ENCODE assay signal across 8 cellular contexts in genomic region chr7:36119983-36120646, GRCh38. TPM values are rescaled to one million over a fixed set of nuclear protein-coding genes. Genes with fewer than 3 reads are reported as not detected.
DNase-seq lines count a peak whose midpoint lies in the region; ATAC-seq and TF ChIP-seq lines count a peak whose summit lies in the region.
"Not testable (repeated sequence)": the region's sequence is repeated elsewhere in the genome, so short reads cannot be mapped to it uniquely, and the experiment has no call there.

No MANE protein-coding gene starts in this region.

- peak overlapping the region in 1 of 2 experiments; percentile 66 for H3K18ac ChIP-seq in mesenchymal stem cell (ENCODE audit: low read depth in 1 of 2, low read length in 2 of 2)

- H4K8ac ChIP-seq in mesenchymal stem cell (ENCODE audit: low read length): not testable (repeated sequence)

- H3K9me2 ChIP-seq in HCT116 (ENCODE audit: insufficient read depth): not testable (repeated sequence)

- not testable (repeated sequence) for H2BK120ac ChIP-seq in mesenchymal stem cell (ENCODE audit: low read depth, low read length)

- BruUV-seq in HCT116 (replicated peaks; lab: Mats Ljungman, UMichigan): not testable (repeated sequence)

- H3K23ac ChIP-seq in mesenchymal stem cell (ENCODE audit: low read length in 2 of 2): peak overlapping the region in 1 of 2 experiments; percentile 40

- not testable (repeated sequence) for H3K79me2 ChIP-seq in HCT116 (ENCODE audit: insufficient read depth, low read length)

- peak overlapping the region in 6 of 11 experiments; percentile 25 to 92 (median 56); a peak in 9 of 22 replicates for H3K4me2 ChIP-seq in BLaER1 treated with 17β-estradiol and CSF1 and Interleukin-3, amounts not matched to agents 10 nM and 100 nM
- peak overlapping the region; percentile 5; the same call in 1 of the 2 replicates for H3K4me2 ChIP-seq in HCT116 (ENCODE audit: low read length)
- H3K4me2 ChIP-seq in mesenchymal stem cell (ENCODE audit: low read length, poor library complexity, severe bottlenecking): not testable (repeated sequence)

- WGBS in esophagus, 2 donors: 55 to 68% methylated on average over 13 of the region's 13 CpGs
- WGBS in mesenchymal stem cell: 77% methylated on average over 13 of the region's 13 CpGs
- 55% methylated on average over 11 of the region's 13 CpGs for WGBS in suprapubic skin

- not testable (repeated sequence) for H3K79me1 ChIP-seq in mesenchymal stem cell (replicated peaks; ENCODE audit: low read length, poor library complexity, severe bottlenecking)

- H2AFZ ChIP-seq in HCT116 (ENCODE audit: low read depth, low read length, poor library complexity, severe bottlenecking); mesenchymal stem cell (ENCODE audit: low read depth, low read length): not testable (repeated sequence)

- H2BK5ac ChIP-seq in mesenchymal stem cell (ENCODE audit: low read depth, low read length, poor library complexity, severe bottlenecking): not testable (repeated sequence)

- POLR2A ChIA-PET in HCT116 (lab: Charles Lee): not testable (repeated sequence)

- not testable (repeated sequence) for TF ChIP-seq EP300 in suprapubic skin (IDR thresholded peaks at IDR 0.05)

- not testable (repeated sequence) for ATAC-seq in HCT116

- TF ChIP-seq CTCF in HCT116 (IDR thresholded peaks at IDR 0.05 in 2 of 3, conservative IDR thresholded peaks at IDR 0.05 in 1 of 3; ENCODE audit: borderline replicate concordance in 1 of 3, insufficient read depth in 1 of 3, low read depth in 2 of 3, low read length in 2 of 3) (0 out of 6 replicates have a peak, but pooled peaks of 1 of the 3 experiments have one; percentile 1), suprapubic skin (IDR thresholded peaks at IDR 0.05) (peak in 1 of 2 donors; percentile 7)

- H3K4me1 ChIP-seq in BLaER1 treated with 17β-estradiol and CSF1 and Interleukin-3, amounts not matched to agents 10 nM and 100 nM: peaks cover 23 to 57% (median 37%) of the 10 kb centered on the region in 10 experiments
- H3K4me1 ChIP-seq in HCT116 (ENCODE audit: control insufficient read depth in 1 of 2, insufficient read depth in 2 of 2, low read length in 2 of 2) (peaks cover 24 to 48% of the 10 kb centered on the region in 2 experiments), adipocyte (ENCODE audit: control insufficient read depth, insufficient read depth, low read length) (peaks cover 46% of the 10 kb centered on the region), mesenchymal stem cell (ENCODE audit: control insufficient read depth, insufficient read depth, low read depth, low read length) (peaks cover 10% of the 10 kb centered on the region), suprapubic skin (peaks cover 51% of the 10 kb centered on the region)
- H3K4me1 ChIP-seq in NT2/D1 (ENCODE audit: insufficient read depth, insufficient read length); esophagus (ENCODE audit: control insufficient read depth in 2 of 2, insufficient read depth in 2 of 2, low read length in 1 of 2): not testable (repeated sequence)

- H3K4ac ChIP-seq in mesenchymal stem cell (ENCODE audit: low read depth in 1 of 2, low read length in 2 of 2): not testable (repeated sequence)

- intact Hi-C loops in HCT116 (cut with micrococcal nuclease): not testable (repeated sequence)

- H3K27ac ChIP-seq in BLaER1 treated with 17β-estradiol and CSF1 and Interleukin-3, amounts not matched to agents 10 nM and 100 nM: peak overlapping the region in 5 of 11 experiments; percentile 59 to 76 (median 70); a peak in 11 of 22 replicates
- not testable (repeated sequence) for H3K27ac ChIP-seq in HCT116 (ENCODE audit: low read depth, low read length); mesenchymal stem cell (ENCODE audit: low read length, poor library complexity, severe bottlenecking)
- H3K27ac ChIP-seq in esophagus (ENCODE audit: low read depth in 2 of 2, low read length in 1 of 2) (peak overlapping the region; percentile 84 to 89), suprapubic skin (peak overlapping the region; percentile 59)

- H2AK5ac ChIP-seq in mesenchymal stem cell (ENCODE audit: low read length, severe bottlenecking): peak overlapping the region; percentile 7

- TF ChIP-seq POLR2A in HCT116 (IDR thresholded peaks at IDR 0.05; ENCODE audit: borderline replicate concordance, extremely low read depth, insufficient read depth, insufficient read length); suprapubic skin (IDR thresholded peaks at IDR 0.05): not testable (repeated sequence)

- H3K4me3 ChIP-seq in BLaER1 treated with 17β-estradiol and CSF1 and Interleukin-3, amounts not matched to agents 10 nM and 100 nM; HCT116 (replicated peaks in 1 of 2; ENCODE audit: low read depth in 1 of 2, low read length in 2 of 2); NT2/D1 (ENCODE audit: insufficient read length, low read depth); adipocyte (ENCODE audit: low read length); esophagus (ENCODE audit: low read depth in 1 of 2, low read length in 2 of 2); mesenchymal stem cell (ENCODE audit: insufficient read depth in 1 of 2, low read depth in 1 of 2, low read length in 2 of 2); suprapubic skin: not testable (repeated sequence)

- H3K36me3 ChIP-seq in BLaER1 treated with 17β-estradiol and CSF1 and Interleukin-3, amounts not matched to agents 10 nM and 100 nM; HCT116 (ENCODE audit: control insufficient read depth in 1 of 2, insufficient read depth in 2 of 2, low read length in 2 of 2); NT2/D1 (ENCODE audit: insufficient read depth, insufficient read length, low read length); adipocyte (ENCODE audit: control insufficient read depth, insufficient read depth, low read length, severe bottlenecking); esophagus (ENCODE audit: control insufficient read depth in 2 of 2, insufficient read depth in 2 of 2, low read length in 1 of 2); mesenchymal stem cell (ENCODE audit: control insufficient read depth in 1 of 2, insufficient read depth in 2 of 2, low read depth in 1 of 2, low read length in 2 of 2); suprapubic skin: not testable (repeated sequence)

- RAD21 ChIA-PET in HCT116 (lab: Charles Lee; ENCODE audit: low non-redundant PET in 1 of 2, low total read pairs in 2 of 2, uncharacterized antibody in 2 of 2, unreplicated experiment in 2 of 2): not testable (repeated sequence)

- H3K9me3 ChIP-seq in BLaER1 treated with 17β-estradiol and CSF1 and Interleukin-3, amounts not matched to agents 10 nM and 100 nM (replicated peaks in 1 of 11): peaks cover 15 to 42% (median 24%) of the 10 kb centered on the region in 11 experiments; a peak in 19 of 22 replicates
- H3K9me3 ChIP-seq in HCT116 (ENCODE audit: control insufficient read depth in 1 of 2, insufficient read depth in 1 of 2, low read depth in 1 of 2, low read length in 2 of 2); NT2/D1 (ENCODE audit: insufficient read depth, low read length); adipocyte (ENCODE audit: control insufficient read depth, low read length); esophagus (ENCODE audit: control insufficient read depth in 2 of 2, insufficient read depth in 1 of 2, low read depth in 1 of 2, low read length in 1 of 2); mesenchymal stem cell (ENCODE audit: control insufficient read depth, low read length); suprapubic skin: not testable (repeated sequence)

- not testable (repeated sequence) for H2BK15ac ChIP-seq in mesenchymal stem cell (ENCODE audit: low read depth, poor library complexity, severe bottlenecking)

- not testable (repeated sequence) for H4K91ac ChIP-seq in mesenchymal stem cell (ENCODE audit: low read length)

- peak overlapping the region in 1 of 11 experiments; percentile 3; a peak in 1 of 22 replicates for H3K9ac ChIP-seq in BLaER1 treated with 17β-estradiol and CSF1 and Interleukin-3, amounts not matched to agents 10 nM and 100 nM
- not testable (repeated sequence) for H3K9ac ChIP-seq in HCT116 (ENCODE audit: low read length); NT2/D1 (ENCODE audit: insufficient read length, low read depth); mesenchymal stem cell (ENCODE audit: low read length)
- H3K9ac ChIP-seq in adipocyte (ENCODE audit: low read length): peak overlapping the region; percentile 30

- peak overlapping the region in 1 of 2 experiments; percentile 81 for H3K14ac ChIP-seq in mesenchymal stem cell (ENCODE audit: low read length in 2 of 2)

- not testable (repeated sequence) for H3K27me3 ChIP-seq in BLaER1 treated with 17β-estradiol and CSF1 and Interleukin-3, amounts not matched to agents 10 nM and 100 nM; HCT116 (ENCODE audit: insufficient read depth, low read length); NT2/D1 (ENCODE audit: insufficient read depth, insufficient read length); adipocyte (replicated peaks; ENCODE audit: control insufficient read depth, insufficient read depth, low read length); esophagus (ENCODE audit: control insufficient read depth in 1 of 2, insufficient read depth in 2 of 2, low read length in 2 of 2); mesenchymal stem cell (ENCODE audit: control insufficient read depth in 1 of 2, insufficient read depth in 1 of 2, low read length in 2 of 2); suprapubic skin

- H4K20me1 ChIP-seq in BLaER1 treated with 17β-estradiol and CSF1 and Interleukin-3, amounts not matched to agents 10 nM and 100 nM; HCT116 (ENCODE audit: insufficient read depth): not testable (repeated sequence)

- DNase-seq in HCT116 (ENCODE audit: low read depth, low spot score); adipocyte (ENCODE audit: low read depth); mesenchymal stem cell; suprapubic skin (ENCODE audit: low spot score in 2 of 2): not testable (repeated sequence)
- DNase-seq in NCI-H2029 (lab: John Stamatoyannopoulos, UW) (peak; percentile 32), NT2/D1 (ENCODE audit: low read depth, low spot score) (peak; percentile 82)

- H2BK12ac ChIP-seq in mesenchymal stem cell (ENCODE audit: low read length in 2 of 2): peak overlapping the region in 1 of 2 experiments; percentile 39

- not testable (repeated sequence) for TF ChIP-seq RAD21 in HCT116 (IDR thresholded peaks at IDR 0.05; ENCODE audit: low read depth)

- CTCF ChIA-PET in HCT116 (lab: Charles Lee): not testable (repeated sequence)

RNA-seq across cellular contexts. Expression of gene EEPD1, which starts 32.9 kb away (rescaled TPM):
- total RNA-seq in HCT116 (2021; ENCODE audit: unreplicated experiment) (4.2 TPM), suprapubic skin (10 to 100 TPM; 11.7 to 18.2 (median 16.1) TPM)
- polyA plus RNA-seq in HCT116 (2012): 4.2 and 4.3 TPM in 2 replicates
- polyA plus RNA-seq in esophagus: 10 to 100 TPM in 1 of 2 donors, 1 to 10 TPM in 1; 5.5 to 14.5 TPM
- polyA plus RNA-seq in mesenchymal stem cell (2013, experiment 1 of 2): 5.2 TPM
- 4.3 TPM for polyA plus RNA-seq in mesenchymal stem cell (2013, experiment 2 of 2)
